Comparison of ENCODE assay signal across 8 cellular contexts in genomic region chr6:147222160-147222838, GRCh38. TPM values are rescaled to one million over a fixed set of nuclear protein-coding genes. Genes with fewer than 3 reads are reported as not detected.
DNase-seq lines count a peak whose midpoint lies in the region; ATAC-seq and TF ChIP-seq lines count a peak whose summit lies in the region.

No MANE protein-coding gene starts in this region.

- H3K4me3 Mint-ChIP-seq in natural killer cell, result no peak overlapping the region
- H3K4me3 Mint-ChIP-seq in natural killer cell treated with Interleukin-12 subunit alpha and Interleukin-12 subunit beta and Interleukin-15 and Interleukin-18, amount 100 ng/mL, for 72 hours, result no peak overlapping the region

- H3K4me1 Mint-ChIP-seq in natural killer cell, result peaks cover 36 to 52% of the 10 kb centered on the region in 2 donors
- H3K4me1 Mint-ChIP-seq in natural killer cell treated with Interleukin-12 subunit alpha and Interleukin-12 subunit beta and Interleukin-15 and Interleukin-18, amount 100 ng/mL, for 72 hours (ENCODE audit: low read depth in 2 of 2), result peaks cover 36 to 50% of the 10 kb centered on the region in 2 donors

- BruUV-seq in Panc1 (replicated peaks; lab: Mats Ljungman, UMichigan), result no TSS peak

- H3K27ac ChIP-seq in Panc1 (ENCODE audit: low read length) (peak overlapping the region; percentile 39; the same call in 1 of the 2 replicates), tibial artery (peak overlapping the region in 1 of 2 donors; percentile 5)

- intact Hi-C loops in natural killer cell (cut with micrococcal nuclease), result loop anchor here (5.0 kb wide), 1 partner anchor 365 kb away; no protein-coding TSS in a partner anchor
- intact Hi-C loops in Panc1 (cut with micrococcal nuclease; ENCODE audit: unreplicated experiment), result no loop called here
- intact Hi-C loops in Right ventricle myocardium superior (cut with DNase I), result no loop called here
- intact Hi-C loops in tibial artery (cut with DNase I; ENCODE audit: low total_unique reads), result no loop called here

- DNase-seq in natural killer cell (no peak), Panc1 (ENCODE audit: low read depth, low spot score) (no peak), Right ventricle myocardium superior (no peak), tibial artery (no peak), SKM-1 treated with dmso at 0.1 percent for 144 hours (lab: John Stamatoyannopoulos, UW; ENCODE audit: unreplicated experiment) (no peak)
- no peak for DNase-seq in natural killer cell treated with Interleukin-12 subunit alpha and Interleukin-12 subunit beta and Interleukin-15 and Interleukin-18, amount 100 ng/mL, for 72 hours (ENCODE audit: low spot score)

- CTCF ChIA-PET in Panc1 (lab: Charles Lee), result no interaction called here

- H3K9me3 Mint-ChIP-seq in natural killer cell, result no peaks in the 10 kb centered on the region
- no peaks in the 10 kb centered on the region for H3K9me3 Mint-ChIP-seq in natural killer cell treated with Interleukin-12 subunit alpha and Interleukin-12 subunit beta and Interleukin-15 and Interleukin-18, amount 100 ng/mL, for 72 hours

- H3K9me3 ChIP-seq in Panc1 (ENCODE audit: control insufficient read depth, insufficient read depth, low read depth, low read length) (no peaks in the 10 kb centered on the region), tibial artery (no peaks in the 10 kb centered on the region)

- H3K27ac Mint-ChIP-seq in natural killer cell, result no peak overlapping the region
- no peak overlapping the region for H3K27ac Mint-ChIP-seq in natural killer cell treated with Interleukin-12 subunit alpha and Interleukin-12 subunit beta and Interleukin-15 and Interleukin-18, amount 100 ng/mL, for 72 hours

- H3K36me3 ChIP-seq in Panc1 (ENCODE audit: control insufficient read depth, insufficient read depth, low read length) (peaks cover 3% of the 10 kb centered on the region; the same call in 1 of the 2 replicates), tibial artery (no peaks in the 10 kb centered on the region)

- ATAC-seq in natural killer cell (no peak), Panc1 (peak; percentile 71), Right ventricle myocardium superior (ENCODE audit: poor library complexity) (peak; percentile 48), GM21619 (IDR thresholded peaks at IDR 0.05; ENCODE audit: unreplicated experiment) (no peak), GM21526 (IDR thresholded peaks at IDR 0.05; ENCODE audit: low FRiP score, unreplicated experiment) (no peak)
- no peak for ATAC-seq in natural killer cell treated with Interleukin-12 subunit alpha and Interleukin-12 subunit beta and Interleukin-15 and Interleukin-18, amount 100 ng/mL, for 72 hours

- peak; percentile 20 for TF ChIP-seq CTCF in natural killer cell (IDR thresholded peaks at IDR 0.05)
- peak; percentile 65 for TF ChIP-seq CTCF in Panc1 (IDR thresholded peaks at IDR 0.05)
- peak; percentile 32 to 33 for TF ChIP-seq CTCF in tibial artery (IDR thresholded peaks at IDR 0.05)

- in situ Hi-C loops in Panc1 (cut with HindIII; ENCODE audit: low pct_unique_long_range_greater_than_20kb, low sequenced_read_pairs), result no loop called here

- no peak overlapping the region for H3K4me3 ChIP-seq in Panc1 (ENCODE audit: low read depth in 2 of 2, low read length in 2 of 2)
- H3K4me3 ChIP-seq in tibial artery, result no peak overlapping the region

- H3K4me1 ChIP-seq in Panc1 (ENCODE audit: control insufficient read depth, insufficient read depth, low read length) (peaks cover 23% of the 10 kb centered on the region), tibial artery (peaks cover 0 to 45% (median 11%) of the 10 kb centered on the region in 4 donors)

- no peaks in the 10 kb centered on the region for H3K27me3 ChIP-seq in Panc1 (ENCODE audit: control insufficient read depth, insufficient read depth, low read length)
- H3K27me3 ChIP-seq in tibial artery, result no peaks in the 10 kb centered on the region

- peaks cover 5% of the 10 kb centered on the region for H3K36me3 Mint-ChIP-seq in natural killer cell
- peaks cover 28% of the 10 kb centered on the region for H3K36me3 Mint-ChIP-seq in natural killer cell treated with Interleukin-12 subunit alpha and Interleukin-12 subunit beta and Interleukin-15 and Interleukin-18, amount 100 ng/mL, for 72 hours

- POLR2A ChIA-PET in Panc1 (lab: Charles Lee), result interaction anchor here (0.6 kb wide), 1 partner anchor 84 kb away, joined by 3 read pairs; no protein-coding TSS in a partner anchor

- no peaks in the 10 kb centered on the region for H3K27me3 Mint-ChIP-seq in natural killer cell (ENCODE audit: low read depth in 2 of 2)
- no peaks in the 10 kb centered on the region for H3K27me3 Mint-ChIP-seq in natural killer cell treated with Interleukin-12 subunit alpha and Interleukin-12 subunit beta and Interleukin-15 and Interleukin-18, amount 100 ng/mL, for 72 hours

RNA-seq across cellular contexts. Expression of gene STXBP5, which starts 18.1 kb away (rescaled TPM):
- 10 to 100 TPM; 22.9 to 43.9 (median 35.9) TPM for total RNA-seq in natural killer cell
- 10 to 100 TPM; 56.8 to 72.5 TPM for total RNA-seq in natural killer cell treated with Interleukin-12 subunit alpha and Interleukin-12 subunit beta and Interleukin-15 and Interleukin-18, amount 100 ng/mL, for 72 hours
- 77.8 TPM for total RNA-seq in Panc1 (2021; ENCODE audit: unreplicated experiment)
- polyA plus RNA-seq in Panc1 (2012; ENCODE audit: insufficient read length), result 32.4 TPM
- 13.0 TPM for total RNA-seq in Right ventricle myocardium superior

Comparison
In these comparisons a context has a peak if more than half of its experiments do, and no peak if none do; other contexts are left out.
1. ATAC-seq: peak in Panc1 (single experiment) and Right ventricle myocardium superior (single experiment); none in natural killer cell (0 of 3), natural killer cell treated with Interleukin-12 subunit alpha and Interleukin-12 subunit beta and Interleukin-15 and Interleukin-18, amount 100 ng/mL, for 72 hours (0 of 2), GM21619 (single experiment) and GM21526 (single experiment).
2. Peak in every context shown above with its lines, with median percentiles within 50 percentile points of each other: CTCF ChIP-seq.